In the genomic region with DNA sequence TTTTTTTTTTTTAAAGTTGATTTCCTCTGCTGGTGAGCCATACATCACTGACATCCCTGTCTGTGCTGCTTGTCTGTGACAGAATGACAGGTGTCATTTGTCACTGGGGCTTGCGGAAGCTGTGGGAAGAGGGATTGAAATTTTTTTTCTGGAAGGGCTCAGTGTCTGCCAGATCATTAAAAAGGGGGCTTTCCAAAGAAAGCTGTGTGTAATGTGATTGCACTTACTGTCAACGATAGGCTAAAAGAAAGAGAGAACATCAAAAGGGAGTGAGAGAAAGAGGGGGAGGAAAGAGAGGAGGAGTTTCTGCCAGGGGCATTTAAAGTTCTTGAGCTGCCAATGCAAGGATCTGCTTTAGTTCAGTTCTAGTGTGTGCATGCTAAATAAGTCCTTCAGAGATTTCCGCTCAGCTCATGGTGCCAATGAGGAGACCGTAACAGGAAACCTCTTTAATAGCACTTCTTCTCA, we compare ENCODE assay signal across 17 cellular contexts.
DNase-seq lines count a peak whose midpoint lies in the region; ATAC-seq and TF ChIP-seq lines count a peak whose summit lies in the region.
"Had no signal": no experiment of that assay in that cellular context is flagged by ENCODE, and none has a peak within 500 bp of the region (broad histone marks: within the 10 kb centered on the region; RNA-seq: fewer than 3 reads in every experiment).

No MANE protein-coding gene starts in this region.

- no peaks in the 10 kb centered on the region for H3K27me3 ChIP-seq in adipocyte (replicated peaks; ENCODE audit: control insufficient read depth, insufficient read depth, low read length)
- H3K27me3 ChIP-seq: esophagus squamous epithelium, left lung, transverse colon had no signal

- H3K27ac Mint-ChIP-seq in activated CD4-positive, alpha-beta T cell treated with anti-CD3 and anti-CD28 coated beads, Interleukin-2, amount 10 ng/mL, durations not matched to agents 24 days and 14 days: peak overlapping the region; percentile 43
- H3K27ac Mint-ChIP-seq: CD8-positive, alpha-beta T cell had no signal

- peak overlapping the region; percentile 59 for H3K4me3 ChIP-seq in adipocyte (ENCODE audit: low read length)
- H3K4me3 ChIP-seq: left lung, transverse colon had no signal

- peak; percentile 59 for ATAC-seq in omental fat pad (ENCODE audit: low FRiP score)
- ATAC-seq: CD8-positive, alpha-beta T cell; left lung had no signal

- H3K27me3 Mint-ChIP-seq in activated CD4-positive, alpha-beta T cell treated with anti-CD3 and anti-CD28 coated beads, Interleukin-2, amount 10 ng/mL, durations not matched to agents 24 days and 14 days: no peaks in the 10 kb centered on the region

- peaks cover 4% of the 10 kb centered on the region for H3K36me3 Mint-ChIP-seq in activated CD4-positive, alpha-beta T cell treated with anti-CD3 and anti-CD28 coated beads, Interleukin-2, amount 10 ng/mL, durations not matched to agents 24 days and 14 days (ENCODE audit: low read depth)
- H3K36me3 Mint-ChIP-seq: CD8-positive, alpha-beta T cell had no signal

- H3K36me3 ChIP-seq in adipocyte (ENCODE audit: control insufficient read depth, insufficient read depth, low read length, severe bottlenecking): no peaks in the 10 kb centered on the region
- H3K36me3 ChIP-seq: esophagus squamous epithelium, left lung, transverse colon had no signal

- no peaks in the 10 kb centered on the region for H3K9me3 ChIP-seq in adipocyte (ENCODE audit: control insufficient read depth, low read length)
- H3K9me3 ChIP-seq: esophagus squamous epithelium, left lung, transverse colon had no signal

- no peak for TF ChIP-seq CTCF in omental fat pad (IDR thresholded peaks at IDR 0.05)

- intact Hi-C loops in activated CD4-positive, alpha-beta T cell treated with anti-CD3 and anti-CD28 coated beads, Interleukin-2, amount 10 ng/mL, durations not matched to agents 24 days and 14 days (cut with micrococcal nuclease): loop anchor here (5.0 to 10.0 kb wide), 4 partner anchors 53 to 796 kb away; no protein-coding TSS in a partner anchor

- no peak overlapping the region for H3K9ac ChIP-seq in adipocyte (ENCODE audit: low read length)

- peaks cover 3% of the 10 kb centered on the region for H3K9me3 Mint-ChIP-seq in activated CD4-positive, alpha-beta T cell treated with anti-CD3 and anti-CD28 coated beads, Interleukin-2, amount 10 ng/mL, durations not matched to agents 24 days and 14 days
- H3K9me3 Mint-ChIP-seq: CD8-positive, alpha-beta T cell had no signal

- no peak for DNase-seq in activated CD4-positive, alpha-beta T cell treated with anti-CD3 and anti-CD28 coated beads, Interleukin-2, amount 10 ng/mL, durations not matched to agents 24 days and 14 days
- no peak for DNase-seq in activated CD4-positive, alpha-beta T cell treated with anti-CD3 and anti-CD28 coated beads, Interleukin-2, amount 50 U/mL, for 1 hour
- peak; percentile 27 for DNase-seq in NCI-H2029 (lab: John Stamatoyannopoulos, UW)
- DNase-seq in adipocyte (ENCODE audit: low read depth): no peak
- DNase-seq in omental fat pad (ENCODE audit: low spot score): no peak
- no peak for DNase-seq in NCI-H1417 treated with DMSO at 0.1 percent for 48 hours (lab: John Stamatoyannopoulos, UW)
- DNase-seq in activated gamma-delta T cell (lab: John Stamatoyannopoulos, UW): no peak
- no peak for DNase-seq in NOMO-1 treated with DMSO at 0.1 percent for 48 hours (lab: John Stamatoyannopoulos, UW; ENCODE audit: unreplicated experiment)
- DNase-seq: CD8-positive, alpha-beta T cell; esophagus squamous epithelium; hippocampal formation; KBM-7; left lung; NCI-H1694; SHP77 treated with DMSO at 0.1 percent for 48 hours; stimulated activated CD4-positive, alpha-beta T cell treated with anti-CD3 and anti-CD28 coated beads, Interleukin-2, amount 100 ng/mL, for 48 hours; transverse colon had no signal

- peak overlapping the region; percentile 49 for H3K4me3 Mint-ChIP-seq in activated CD4-positive, alpha-beta T cell treated with anti-CD3 and anti-CD28 coated beads, Interleukin-2, amount 10 ng/mL, durations not matched to agents 24 days and 14 days
- H3K4me3 Mint-ChIP-seq: CD8-positive, alpha-beta T cell had no signal

- H3K4me1 Mint-ChIP-seq in activated CD4-positive, alpha-beta T cell treated with anti-CD3 and anti-CD28 coated beads, Interleukin-2, amount 10 ng/mL, durations not matched to agents 24 days and 14 days: peaks cover 43% of the 10 kb centered on the region

- H3K4me1 ChIP-seq in adipocyte (ENCODE audit: control insufficient read depth, insufficient read depth, low read length): peaks cover 17% of the 10 kb centered on the region
